ENCODE assay signal across 1 cellular context in the genomic region with DNA sequence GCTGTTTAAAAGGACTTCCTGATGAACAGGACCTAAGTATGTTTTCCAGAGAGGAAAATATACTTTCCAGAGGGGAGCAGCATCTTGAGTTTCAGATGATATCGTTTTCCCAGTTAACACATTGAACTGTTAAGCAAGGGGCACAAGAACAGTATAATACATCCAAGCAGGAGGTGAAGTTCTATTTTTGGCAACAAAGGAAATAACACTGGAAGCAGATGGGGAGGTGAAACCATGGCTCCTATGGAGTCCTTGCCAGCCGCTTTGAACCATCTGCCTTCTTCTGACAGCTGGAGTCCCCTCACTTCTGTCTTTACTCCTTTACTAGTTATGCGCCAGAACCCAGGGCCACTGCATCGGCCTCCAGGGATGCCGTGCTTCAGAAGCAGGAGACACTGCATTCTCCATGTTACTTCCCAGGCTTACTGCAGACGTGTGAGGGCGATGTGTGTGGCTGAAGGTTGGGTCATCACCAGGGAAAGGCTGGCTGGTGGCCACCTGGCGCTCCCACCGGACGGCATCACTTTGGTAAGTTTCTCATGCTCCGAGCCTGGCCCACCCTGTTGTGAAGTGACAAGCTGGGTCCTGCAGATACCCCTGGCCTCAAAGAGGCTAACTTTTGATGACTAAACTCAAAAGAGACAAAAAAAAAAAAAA.
TF ChIP-seq lines count a peak whose summit lies in the region.

No MANE protein-coding gene starts in this region.

TF ChIP-seq in endothelial cell of umbilical vein, 7 proteins besides CTCF, POLR2A, EP300 and RAD21:
- TF ChIP-seq JUN (IDR thresholded peaks at IDR 0.05; ENCODE audit: borderline replicate concordance, insufficient read depth, insufficient read length, low read depth) (no peak), POLR2AphosphoS5 (IDR thresholded peaks at IDR 0.05; ENCODE audit: insufficient read depth, low read depth, low read length) (no peak), GATA2 (IDR thresholded peaks at IDR 0.05; ENCODE audit: insufficient read depth, insufficient read length, low read depth, low read length) (no peak), EZH2 (IDR thresholded peaks at IDR 0.05; ENCODE audit: borderline replicate concordance, low read depth, low read length, severe bottlenecking) (no peak), MAX (IDR thresholded peaks at IDR 0.05; ENCODE audit: insufficient read depth, insufficient read length) (no peak), MYC (IDR thresholded peaks at IDR 0.05; ENCODE audit: low read depth, low read length) (no peak), FOS (IDR thresholded peaks at IDR 0.05; ENCODE audit: borderline replicate concordance, insufficient read depth, low read length) (no peak)
